11 cellular contexts compared by ENCODE assay signal in the genomic region with DNA sequence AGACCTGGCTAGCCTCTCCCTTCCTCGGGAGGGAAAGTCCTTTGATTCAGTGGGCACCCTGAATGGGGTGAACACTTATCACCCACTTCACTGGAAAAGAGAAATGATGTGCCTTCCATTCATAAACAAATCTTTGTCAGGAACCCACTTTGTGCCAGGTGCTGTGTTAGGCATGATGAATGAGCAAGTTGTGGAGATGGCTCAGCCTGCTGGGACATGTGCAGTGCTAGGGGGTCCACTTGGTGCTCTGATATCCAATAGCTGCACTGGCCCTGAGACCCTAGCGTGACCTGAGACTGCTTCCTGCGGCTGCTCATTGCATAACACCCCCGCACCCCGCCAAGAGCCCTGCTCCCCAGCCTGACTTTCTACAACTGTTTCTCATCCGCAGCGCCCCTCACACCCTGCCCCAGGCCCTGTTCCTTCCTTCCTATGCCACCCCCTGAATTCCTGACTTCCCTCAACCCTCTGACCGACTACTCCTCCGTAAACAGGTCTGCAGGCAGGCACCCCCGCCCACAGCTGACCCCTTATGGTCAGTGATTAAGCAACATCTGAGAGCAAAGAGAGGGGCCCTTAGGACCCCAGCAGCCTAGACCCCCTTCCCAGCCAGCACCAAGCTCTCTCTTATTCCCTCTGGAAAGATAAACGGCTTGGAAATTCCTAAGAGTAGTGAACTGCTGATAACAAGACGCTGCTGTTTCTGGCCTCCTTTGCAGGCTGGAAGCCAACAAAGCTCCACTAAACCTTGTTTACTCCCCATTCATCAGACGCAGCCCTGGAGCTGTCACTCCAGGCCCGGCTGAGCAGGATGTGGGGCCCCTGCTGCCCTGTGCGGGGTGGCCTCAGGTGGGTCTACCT. TPM values are rescaled to one million over a fixed set of nuclear protein-coding genes. Genes with fewer than 3 reads are reported as not detected.
DNase-seq lines count a peak whose midpoint lies in the region; TF ChIP-seq lines count a peak whose summit lies in the region.
"Had no signal": no experiment of that assay in that cellular context is flagged by ENCODE, and none has a peak within 500 bp of the region (broad histone marks: within the 10 kb centered on the region; RNA-seq: fewer than 3 reads in every experiment).

No MANE protein-coding gene starts in this region.

- no peak overlapping the region for H3K27ac ChIP-seq in effector memory CD4-positive, alpha-beta T cell (ENCODE audit: insufficient read depth, low read length, poor library complexity, severe bottlenecking)

- H3K27ac Mint-ChIP-seq in nephron (peak overlapping the region; percentile 98 to 99 (median 98)), type B pancreatic cell (peak overlapping the region; percentile 94), immature natural killer cell (no peak overlapping the region)

- H3K27me3 Mint-ChIP-seq in nephron (ENCODE audit: low read depth) = peaks cover 14% of the 10 kb centered on the region
- no peaks in the 10 kb centered on the region for H3K27me3 Mint-ChIP-seq in type B pancreatic cell
- H3K27me3 Mint-ChIP-seq in immature natural killer cell (ENCODE audit: low read depth in 3 of 3) = peaks cover 0 to 3% (median 0%) of the 10 kb centered on the region in 3 donors

- H3K9me3 Mint-ChIP-seq in nephron (peaks cover 5% of the 10 kb centered on the region), type B pancreatic cell (no peaks in the 10 kb centered on the region), immature natural killer cell (no peaks in the 10 kb centered on the region)
- H3K9me3 Mint-ChIP-seq: stimulated activated effector memory CD8-positive, alpha-beta T cell treated with anti-CD3 and anti-CD28 coated beads, Interleukin-12 subunit alpha, Interleukin-12 subunit beta, amount 100 ng/mL, for 72 hours had no signal

- H3K36me3 ChIP-seq in effector memory CD4-positive, alpha-beta T cell (ENCODE audit: control insufficient read depth, insufficient read depth, low read length) = peaks cover 56% of the 10 kb centered on the region

- H3K4me1 ChIP-seq in effector memory CD4-positive, alpha-beta T cell (ENCODE audit: control insufficient read depth, insufficient read depth, low read length, poor library complexity, severe bottlenecking) = no peaks in the 10 kb centered on the region

- H3K4me3 ChIP-seq in fibroblast of mammary gland (ENCODE audit: control insufficient read depth, low read depth, low read length) = no peak overlapping the region
- H3K4me3 ChIP-seq in effector memory CD4-positive, alpha-beta T cell (ENCODE audit: insufficient read depth, low read depth, low read length, poor library complexity, severe bottlenecking) = no peak overlapping the region

- H3K9me3 ChIP-seq in effector memory CD4-positive, alpha-beta T cell (ENCODE audit: control insufficient read depth, low read length) = no peaks in the 10 kb centered on the region

- peak overlapping the region; percentile 47 to 64 (median 59) for H3K4me3 Mint-ChIP-seq in nephron
- peak overlapping the region; percentile 67 for H3K4me3 Mint-ChIP-seq in type B pancreatic cell
- no peak overlapping the region for H3K4me3 Mint-ChIP-seq in immature natural killer cell
- H3K4me3 Mint-ChIP-seq: stimulated activated effector memory CD8-positive, alpha-beta T cell treated with anti-CD3 and anti-CD28 coated beads, Interleukin-12 subunit alpha, Interleukin-12 subunit beta, amount 100 ng/mL, for 72 hours had no signal

- peak; percentile 98 for DNase-seq in amniotic epithelial cell (ENCODE audit: low read depth)
- DNase-seq in fibroblast of mammary gland (ENCODE audit: low read depth) = peak; percentile 52
- no peak for DNase-seq in type B pancreatic cell (ENCODE audit: extremely low spot score, unreplicated experiment)
- no peak for DNase-seq in effector memory CD4-positive, alpha-beta T cell
- DNase-seq in immature natural killer cell = no peak
- no peak for DNase-seq in NCI-H2196 treated with DMSO at 0.1 percent for 48 hours (lab: John Stamatoyannopoulos, UW; ENCODE audit: unreplicated experiment)
- DNase-seq: EL, NCI-H1694, SHP77 treated with DMSO at 0.1 percent for 48 hours had no signal

- TF ChIP-seq CTCF in fibroblast of mammary gland (conservative IDR thresholded peaks at IDR 0.05; ENCODE audit: control insufficient read depth, insufficient read depth, low read depth, low read length) = no peak
- TF ChIP-seq CTCF in nephron (IDR thresholded peaks at IDR 0.05; ENCODE audit: unreplicated experiment in 3 of 3) = no peak
- TF ChIP-seq CTCF in type B pancreatic cell (conservative IDR thresholded peaks at IDR 0.05) = no peak

- no peaks in the 10 kb centered on the region for H3K36me3 Mint-ChIP-seq in nephron (ENCODE audit: low read depth)
- H3K36me3 Mint-ChIP-seq in type B pancreatic cell = peaks cover 3% of the 10 kb centered on the region
- peaks cover 14 to 41% (median 27%) of the 10 kb centered on the region in 3 donors for H3K36me3 Mint-ChIP-seq in immature natural killer cell

- H3K4me1 Mint-ChIP-seq in nephron (peaks cover 79% of the 10 kb centered on the region), type B pancreatic cell (ENCODE audit: unreplicated experiment) (peaks cover 57% of the 10 kb centered on the region), immature natural killer cell (peaks cover 3 to 15% of the 10 kb centered on the region in 2 donors)

- no peaks in the 10 kb centered on the region for H3K27me3 ChIP-seq in effector memory CD4-positive, alpha-beta T cell (replicated peaks; ENCODE audit: control insufficient read depth, insufficient read depth, low read length, poor library complexity, severe bottlenecking)

RNA-seq across cellular contexts. Expression of a gene that starts 12.9 kb away (rescaled TPM):
- 7.3 and 139 TPM in 2 replicates for total RNA-seq in type B pancreatic cell (ENCODE audit: low replicate concordance)
- polyA plus RNA-seq in immature natural killer cell = 10 to 100 TPM; 58.0 to 72.9 (median 61.8) TPM

RNA-seq across cellular contexts. Expression of a gene that starts 25.0 kb away (rescaled TPM):
- 59.3 and 132 TPM in 2 replicates for total RNA-seq in type B pancreatic cell (ENCODE audit: low replicate concordance)
- 10 to 100 TPM in 1 of 3 donors, under 1 TPM in 1, not detected in 1; 0.62 to 10.8 TPM for polyA plus RNA-seq in immature natural killer cell

RNA-seq across cellular contexts. Expression of a gene that starts 44.9 kb away (rescaled TPM):
- 38.1 and 44.9 TPM in 2 replicates for total RNA-seq in type B pancreatic cell (ENCODE audit: low replicate concordance)
- under 1 TPM in 2 of 3 donors, not detected in 1; 0.23 to 0.56 TPM for polyA plus RNA-seq in immature natural killer cell

Comparison
In these comparisons a context has a peak if more than half of its experiments do, and no peak if none do; other contexts are left out.
1. DNase-seq: peak in amniotic epithelial cell (single experiment) and fibroblast of mammary gland (single experiment); none in type B pancreatic cell (single experiment), effector memory CD4-positive, alpha-beta T cell (0 of 3), immature natural killer cell (0 of 3) and NCI-H2196 treated with DMSO at 0.1 percent for 48 hours (single experiment).
2. H3K27ac Mint-ChIP-seq: peak in nephron (3 of 3) and type B pancreatic cell (single experiment); none in immature natural killer cell (0 of 6).
3. H3K4me3 Mint-ChIP-seq: peak in nephron (3 of 3) and type B pancreatic cell (single experiment); none in immature natural killer cell (0 of 5).